8 cellular contexts compared by ENCODE assay signal in genomic region chr14:101705733-101706508, GRCh38. TPM values are rescaled to one million over a fixed set of nuclear protein-coding genes. Genes with fewer than 3 reads are reported as not detected.
DNase-seq lines count a peak whose midpoint lies in the region; TF ChIP-seq lines count a peak whose summit lies in the region.

No MANE protein-coding gene starts in this region.

- H3K9me3 ChIP-seq in PC-9 (ENCODE audit: insufficient read depth, low read depth) = no peaks in the 10 kb centered on the region

- no TSS peak for BruUV-seq in PC-9 (replicated peaks; lab: Mats Ljungman, UMichigan)

- peaks cover 31% of the 10 kb centered on the region for H3F3A ChIP-seq in PC-9 (ENCODE audit: insufficient read depth, low read depth)

- H3K4me3 ChIP-seq in PC-9 = peak overlapping the region; percentile 32; the same call in 1 of the 2 replicates

- H2AFZ ChIP-seq in PC-9 = no peak overlapping the region; the same call in 1 of the 2 replicates

- H3K27ac ChIP-seq in PC-9 = peak overlapping the region; percentile 48

- H3K9me2 ChIP-seq in PC-9 (ENCODE audit: insufficient read depth) = no peaks in the 10 kb centered on the region

- peak overlapping the region; percentile 51 for H3K4me2 ChIP-seq in PC-9

- CTCF ChIA-PET in PC-9 (lab: Charles Lee) = interaction anchor here (1.0 to 2.5 kb wide), 2 partner anchors 65 to 1156 kb away, joined by 8 to 30 read pairs; no protein-coding TSS in a partner anchor

- H3K4me3 Mint-ChIP-seq in activated naive CD8-positive, alpha-beta T cell treated with anti-CD3 and anti-CD28 coated beads for 36 hours = peak overlapping the region; percentile 67
- peak overlapping the region; percentile 50 to 92 (median 67) for H3K4me3 Mint-ChIP-seq in immature natural killer cell

- H3K36me3 Mint-ChIP-seq in activated naive CD8-positive, alpha-beta T cell treated with anti-CD3 and anti-CD28 coated beads for 36 hours = no peaks in the 10 kb centered on the region
- H3K36me3 Mint-ChIP-seq in immature natural killer cell = peaks cover 0 to 4% (median 0%) of the 10 kb centered on the region in 3 donors

- H3K9me3 Mint-ChIP-seq in activated naive CD8-positive, alpha-beta T cell treated with anti-CD3 and anti-CD28 coated beads for 36 hours = no peaks in the 10 kb centered on the region
- peaks cover 0 to 5% (median 3%) of the 10 kb centered on the region in 6 donors for H3K9me3 Mint-ChIP-seq in immature natural killer cell

- no peaks in the 10 kb centered on the region for H4K20me1 ChIP-seq in PC-9 (ENCODE audit: insufficient read depth)

- H3K36me3 ChIP-seq in PC-9 (ENCODE audit: low read depth) = no peaks in the 10 kb centered on the region

- DNase-seq in Daoy (ENCODE audit: low read depth) = peak; percentile 29
- peak; percentile 61 to 92 for DNase-seq in PC-9
- peak; percentile 64 for DNase-seq in activated naive CD8-positive, alpha-beta T cell treated with anti-CD3 and anti-CD28 coated beads for 36 hours
- DNase-seq in immature natural killer cell = peak; percentile 58 to 68 (median 66)
- peak; percentile 43 to 53 for DNase-seq in stimulated activated CD4-positive, alpha-beta T cell treated with anti-CD3 and anti-CD28 coated beads, Interleukin-1b, Interleukin-23, amount 100 ng/mL, for 4 hours (ENCODE audit: low read depth in 2 of 2)
- DNase-seq in NCI-H2196 (lab: John Stamatoyannopoulos, UW; ENCODE audit: unreplicated experiment) = no peak
- DNase-seq in NK-92 (lab: John Stamatoyannopoulos, UW; ENCODE audit: unreplicated experiment) = no peak
- DNase-seq in HPDE6-E6E7 (ENCODE audit: extremely low spot score) = no peak

- H3K27ac Mint-ChIP-seq in activated naive CD8-positive, alpha-beta T cell treated with anti-CD3 and anti-CD28 coated beads for 36 hours = peak overlapping the region; percentile 81
- peak overlapping the region; percentile 91 to 95 (median 94) for H3K27ac Mint-ChIP-seq in immature natural killer cell

- peaks cover 28% of the 10 kb centered on the region for H3K4me1 ChIP-seq in PC-9 (replicated peaks; ENCODE audit: insufficient read depth)

- POLR2A ChIA-PET in PC-9 (lab: Charles Lee; ENCODE audit: unreplicated experiment) = interaction anchor here (0.5 to 0.6 kb wide), 3 partner anchors 104 to 1077 kb away, joined by 3 to 36 read pairs (median 3); no protein-coding TSS in a partner anchor

- H3K79me2 ChIP-seq in PC-9 (ENCODE audit: low read depth) = no peaks in the 10 kb centered on the region

- intact Hi-C loops in PC-9 (cut with micrococcal nuclease; ENCODE audit: unreplicated experiment) = loop anchor here (2.0 to 10.0 kb wide), 4 partner anchors 243 to 609 kb away; partner anchors contain the start of gene ZNF839

- no peaks in the 10 kb centered on the region for H3K27me3 ChIP-seq in PC-9 (ENCODE audit: insufficient read depth, low read depth)

- H3K4me1 Mint-ChIP-seq in activated naive CD8-positive, alpha-beta T cell treated with anti-CD3 and anti-CD28 coated beads for 36 hours = peaks cover 25% of the 10 kb centered on the region
- peaks cover 51 to 52% of the 10 kb centered on the region in 2 donors for H3K4me1 Mint-ChIP-seq in immature natural killer cell

- no peak for TF ChIP-seq CTCF in PC-9 (conservative IDR thresholded peaks at IDR 0.05)

- H3K27me3 Mint-ChIP-seq in activated naive CD8-positive, alpha-beta T cell treated with anti-CD3 and anti-CD28 coated beads for 36 hours = no peaks in the 10 kb centered on the region
- H3K27me3 Mint-ChIP-seq in immature natural killer cell (ENCODE audit: low read depth in 3 of 3) = peaks cover 13 to 18% (median 15%) of the 10 kb centered on the region in 3 donors

RNA-seq across cellular contexts. Expression of gene PPP2R5C, which starts 55.6 kb away (rescaled TPM):
- 124 and 138 TPM in 2 replicates for total RNA-seq in Daoy (2014; rRNA removed; shearing (Covaris generic))
- 301 and 401 TPM in 2 replicates for total RNA-seq in PC-9 (2021)
- 100 to 1,000 TPM; 209 to 221 TPM for total RNA-seq in activated naive CD8-positive, alpha-beta T cell treated with anti-CD3 and anti-CD28 coated beads for 36 hours
- 100 to 1,000 TPM; 214 to 250 (median 236) TPM for polyA plus RNA-seq in immature natural killer cell

Comparison
In these comparisons a context has a peak if more than half of its experiments do, and no peak if none do; other contexts are left out.
1. DNase-seq: peak in Daoy (single experiment), PC-9 (2 of 2), activated naive CD8-positive, alpha-beta T cell treated with anti-CD3 and anti-CD28 coated beads for 36 hours (single experiment), immature natural killer cell (3 of 3) and stimulated activated CD4-positive, alpha-beta T cell treated with anti-CD3 and anti-CD28 coated beads, Interleukin-1b, Interleukin-23, amount 100 ng/mL, for 4 hours (2 of 2); none in NCI-H2196 (single experiment), NK-92 (single experiment) and HPDE6-E6E7 (single experiment).